Comparison of ENCODE assay signal across 26 cellular contexts in the genomic region with DNA sequence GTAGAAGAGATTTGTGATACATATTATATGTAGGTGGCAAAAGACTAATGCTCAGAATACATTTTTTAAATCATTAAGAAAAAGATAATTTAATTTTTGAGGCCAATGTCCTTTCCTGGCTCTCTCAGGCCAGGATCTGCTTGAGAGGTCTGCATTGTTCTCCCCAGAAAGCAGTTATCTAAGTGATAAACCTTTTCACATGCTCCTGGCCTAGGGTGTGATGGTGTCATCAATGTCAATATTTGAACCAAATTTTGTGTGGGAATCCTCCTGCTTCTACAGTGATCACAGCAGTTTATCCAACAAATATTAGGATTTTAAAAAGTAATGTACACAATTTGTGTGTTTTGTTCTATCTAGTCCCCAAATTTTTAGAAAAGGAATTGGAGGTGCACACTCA.
"Had no signal": no experiment of that assay in that cellular context is flagged by ENCODE, and none has a peak within 500 bp of the region (broad histone marks: within the 10 kb centered on the region; RNA-seq: fewer than 3 reads in every experiment).

No MANE protein-coding gene starts in this region.

- H3K36me3 ChIP-seq: neutrophil, pancreas, right lobe of liver, sigmoid colon, suprapubic skin, tibial artery, transverse colon, upper lobe of right lung, uterus had no signal

- ATAC-seq: naive thymus-derived CD8-positive, alpha-beta T cell; natural killer cell treated with Interleukin-12 subunit alpha and Interleukin-12 subunit beta and Interleukin-15 and Interleukin-18, amount 100 ng/mL, for 72 hours; pancreas; psoas muscle; right cardiac atrium; stimulated activated memory B cell treated with anti-CD40 and anti-IgM and Interleukin-4, amounts not matched to agents 10 μg/mL and 1 μg/mL and 100 μg/mL, for 72 hours; stimulated activated naive CD8-positive, alpha-beta T cell treated with anti-CD3 and anti-CD28 coated beads, Interleukin-15, amount 100 ng/mL, for 72 hours; stimulated activated naive CD8-positive, alpha-beta T cell treated with anti-CD3 and anti-CD28 coated beads, Interleukin-15, Interleukin-2, amounts not matched to agents 100 U/mL and 50 U/mL, for 24 hours; upper lobe of right lung had no signal

- DNase-seq: naive thymus-derived CD8-positive, alpha-beta T cell; nephron progenitor cell; nucleus accumbens; pancreas; posterior cingulate gyrus; psoas muscle; right cardiac atrium; right lobe of liver; sigmoid colon; stimulated activated CD4-positive, alpha-beta T cell treated with anti-CD3 and anti-CD28 coated beads, Interleukin-15, amount 100 ng/mL, for 24 hours; stimulated activated CD4-positive, alpha-beta T cell treated with anti-CD3 and anti-CD28 coated beads, Interleukin-2, amount 100 ng/mL, for 24 hours; stimulated activated CD4-positive, alpha-beta T cell treated with anti-CD3 and anti-CD28 coated beads, Interleukin-2, amount 100 ng/mL, for 48 hours; stimulated activated CD4-positive, alpha-beta T cell treated with anti-CD3 and anti-CD28 coated beads, Interleukin-4, amount 100 ng/mL, for 24 hours; stimulated activated naive CD4-positive, alpha-beta T cell; stimulated activated naive CD8-positive, alpha-beta T cell treated with anti-CD3 and anti-CD28 coated beads, Interleukin-15, amount 100 ng/mL, for 72 hours; stimulated activated naive CD8-positive, alpha-beta T cell treated with anti-CD3 and anti-CD28 coated beads, Interleukin-15, Interleukin-2, amounts not matched to agents 100 U/mL and 50 U/mL, for 24 hours; substantia nigra; testis; tibial artery; transverse colon; upper lobe of right lung; uterus had no signal

- H3K9me3 ChIP-seq: neutrophil, pancreas, psoas muscle, right lobe of liver, sigmoid colon, suprapubic skin, testis, tibial artery, transverse colon, upper lobe of right lung, uterus had no signal

- H3K27me3 ChIP-seq: pancreas, right lobe of liver, sigmoid colon, suprapubic skin, testis, tibial artery, transverse colon, upper lobe of right lung, uterus had no signal

- H3K4me3 ChIP-seq: pancreas, psoas muscle, right lobe of liver, sigmoid colon, suprapubic skin, testis, tibial artery, transverse colon, upper lobe of right lung, uterus had no signal

- H3K4me1 ChIP-seq: pancreas, psoas muscle, right lobe of liver, sigmoid colon, suprapubic skin, testis, tibial artery, transverse colon, upper lobe of right lung, uterus had no signal

- H3K27ac ChIP-seq: neutrophil, pancreas, psoas muscle, right lobe of liver, sigmoid colon, suprapubic skin, testis, tibial artery, transverse colon, upper lobe of right lung, uterus had no signal
